Comparison of ENCODE assay signal across 8 cellular contexts in genomic region chr10:7756360-7756992, GRCh38. TPM values are rescaled to one million over a fixed set of nuclear protein-coding genes. Genes with fewer than 3 reads are reported as not detected.
DNase-seq lines count a peak whose midpoint lies in the region; FAIRE-seq and TF ChIP-seq lines count a peak whose summit lies in the region.

No MANE protein-coding gene starts in this region.

- peaks cover 7% of the 10 kb centered on the region for H3K36me3 ChIP-seq in bronchial epithelial cell (ENCODE audit: control insufficient read depth, insufficient read depth, low read length)

- no peaks in the 10 kb centered on the region for H3K27me3 ChIP-seq in bronchial epithelial cell (ENCODE audit: control insufficient read depth, insufficient read depth, low read length)

- no peak overlapping the region for H3K4me3 ChIP-seq in bronchial epithelial cell (ENCODE audit: low read depth, low read length)

- DNase-seq in stimulated activated CD4-positive, alpha-beta T cell treated with anti-CD3 and anti-CD28 coated beads, Interleukin-15, amount 100 ng/mL, for 24 hours: peak; percentile 18
- no peak for DNase-seq in stimulated activated CD4-positive, alpha-beta T cell treated with anti-CD3 and anti-CD28 coated beads, Interleukin-12 subunit alpha, Interleukin-12 subunit beta, amount 100 ng/mL, for 4 hours
- DNase-seq in NCI-H2196 (lab: John Stamatoyannopoulos, UW; ENCODE audit: unreplicated experiment) (peak; percentile 41), bronchial epithelial cell (ENCODE audit: low read depth) (peak; percentile 42), mucosa of gallbladder (ENCODE audit: low spot score) (peak; percentile 12), SKM-1 (lab: John Stamatoyannopoulos, UW; ENCODE audit: unreplicated experiment) (no peak), NCI-H446 (lab: John Stamatoyannopoulos, UW) (no peak), DMS153 treated with DMSO at 0.1 percent for 48 hours (lab: John Stamatoyannopoulos, UW; ENCODE audit: unreplicated experiment) (no peak)

- no peak for FAIRE-seq in bronchial epithelial cell (lab: Jason Lieb, UNC)

- peak; percentile 68 for TF ChIP-seq CTCF in bronchial epithelial cell (IDR thresholded peaks at IDR 0.05; ENCODE audit: insufficient read depth, low read length, severe bottlenecking)

RNA-seq across cellular contexts. Expression of gene KIN, which starts 31.3 kb away (rescaled TPM):
- total RNA-seq in bronchial epithelial cell (2.9 and 4.6 TPM in 2 replicates), mucosa of gallbladder (10.4 TPM)

RNA-seq across cellular contexts. Expression of gene ATP5F1C, which starts 31.5 kb away (rescaled TPM):
- total RNA-seq in bronchial epithelial cell (153 and 165 TPM in 2 replicates), mucosa of gallbladder (234 TPM)

RNA-seq across cellular contexts. Expression of gene ITIH2, which starts 53.4 kb away (rescaled TPM):
- not detected in 2 replicates for total RNA-seq in bronchial epithelial cell
- total RNA-seq in mucosa of gallbladder: 1.1 TPM

Comparison
In these comparisons a context has a peak if more than half of its experiments do, and no peak if none do; other contexts are left out.
1. DNase-seq: peak in stimulated activated CD4-positive, alpha-beta T cell treated with anti-CD3 and anti-CD28 coated beads, Interleukin-15, amount 100 ng/mL, for 24 hours (single experiment), NCI-H2196 (single experiment), bronchial epithelial cell (single experiment) and mucosa of gallbladder (single experiment); none in stimulated activated CD4-positive, alpha-beta T cell treated with anti-CD3 and anti-CD28 coated beads, Interleukin-12 subunit alpha, Interleukin-12 subunit beta, amount 100 ng/mL, for 4 hours (single experiment), SKM-1 (single experiment), NCI-H446 (0 of 2) and DMS153 treated with DMSO at 0.1 percent for 48 hours (single experiment).